Comparison of ENCODE assay signal across 1 cellular context in the genomic region with DNA sequence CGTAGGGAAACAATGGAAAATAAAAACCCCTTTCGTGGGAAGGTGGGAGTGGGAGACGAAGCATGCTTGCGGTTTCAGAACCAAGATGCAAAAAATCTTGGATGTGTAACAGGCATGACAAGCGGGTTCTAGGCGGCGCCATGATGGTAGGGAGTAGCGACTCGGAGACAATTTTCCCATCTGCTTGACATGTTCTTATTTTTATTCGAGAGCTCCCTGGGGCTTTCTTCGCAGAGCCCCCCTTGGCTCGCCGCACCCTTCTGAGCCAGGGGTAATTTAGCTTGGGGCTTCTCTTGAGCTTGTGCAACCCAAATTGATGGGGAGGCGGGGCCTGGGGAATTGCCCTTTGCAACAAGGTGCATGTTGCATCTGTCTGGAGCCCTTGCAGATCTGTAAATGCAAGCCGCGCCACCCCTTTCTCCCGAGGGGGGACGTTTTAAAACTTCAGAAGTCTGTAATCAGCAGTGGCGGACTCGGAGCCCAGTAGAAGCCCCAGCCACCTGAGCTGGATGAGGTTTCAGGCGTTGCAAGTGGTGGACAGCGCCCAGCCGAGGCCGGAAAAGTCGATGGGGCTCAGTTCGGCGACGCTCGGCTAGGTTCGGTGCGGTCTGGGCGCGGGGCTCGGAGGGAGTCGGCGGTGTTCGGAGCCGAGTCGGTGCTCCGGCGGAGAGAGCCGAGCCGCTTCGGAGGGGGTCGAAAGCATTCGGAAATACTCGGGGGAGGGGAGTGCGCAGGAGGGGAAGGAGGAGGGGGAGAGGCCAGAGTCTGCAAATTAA.
TF ChIP-seq lines count a peak whose summit lies in the region.

No MANE protein-coding gene starts in this region.

TF ChIP-seq in HepG2, 621 proteins besides CTCF, POLR2A, EP300 and RAD21 (continued from another document and continues in another):
- no peak for TF ChIP-seq KDM3A (CRISPR knock-in tag; IDR thresholded peaks at IDR 0.05; ENCODE audit: low read depth)
- TF ChIP-seq SP1 (IDR thresholded peaks at IDR 0.05), result no peak
- TF ChIP-seq SP1 (CRISPR knock-in tag; IDR thresholded peaks at IDR 0.05), result peak; percentile 29; the same call in 1 of the 2 replicates
- no peak for TF ChIP-seq RAD51 (IDR thresholded peaks at IDR 0.05; ENCODE audit: borderline replicate concordance)
- TF ChIP-seq, protein P1, sequence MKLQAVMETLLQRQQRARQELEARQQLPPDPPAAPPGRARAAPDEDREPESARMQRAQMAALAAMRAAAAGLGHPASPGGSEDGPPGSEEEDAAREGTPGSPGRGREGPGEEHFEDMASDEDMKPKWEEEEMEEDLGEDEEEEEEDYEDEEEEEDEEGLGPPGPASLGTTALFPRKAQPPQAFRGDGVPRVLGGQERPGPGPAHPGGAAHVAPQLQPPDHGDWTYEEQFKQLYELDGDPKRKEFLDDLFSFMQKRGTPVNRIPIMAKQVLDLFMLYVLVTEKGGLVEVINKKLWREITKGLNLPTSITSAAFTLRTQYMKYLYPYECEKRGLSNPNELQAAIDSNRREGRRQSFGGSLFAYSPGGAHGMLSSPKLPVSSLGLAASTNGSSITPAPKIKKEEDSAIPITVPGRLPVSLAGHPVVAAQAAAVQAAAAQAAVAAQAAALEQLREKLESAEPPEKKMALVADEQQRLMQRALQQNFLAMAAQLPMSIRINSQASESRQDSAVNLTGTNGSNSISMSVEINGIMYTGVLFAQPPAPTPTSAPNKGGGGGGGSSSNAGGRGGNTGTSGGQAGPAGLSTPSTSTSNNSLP (IDR thresholded peaks at IDR 0.05; ENCODE audit: low read depth, low read length), result no peak
- peak; percentile 77; the same call in 1 of the 2 replicates for TF ChIP-seq YEATS2 (CRISPR knock-in tag; IDR thresholded peaks at IDR 0.05; ENCODE audit: borderline replicate concordance)
- TF ChIP-seq DMAP1 (CRISPR knock-in tag; IDR thresholded peaks at IDR 0.05), result no peak; the same call in 1 of the 2 replicates
- TF ChIP-seq, protein P2, sequence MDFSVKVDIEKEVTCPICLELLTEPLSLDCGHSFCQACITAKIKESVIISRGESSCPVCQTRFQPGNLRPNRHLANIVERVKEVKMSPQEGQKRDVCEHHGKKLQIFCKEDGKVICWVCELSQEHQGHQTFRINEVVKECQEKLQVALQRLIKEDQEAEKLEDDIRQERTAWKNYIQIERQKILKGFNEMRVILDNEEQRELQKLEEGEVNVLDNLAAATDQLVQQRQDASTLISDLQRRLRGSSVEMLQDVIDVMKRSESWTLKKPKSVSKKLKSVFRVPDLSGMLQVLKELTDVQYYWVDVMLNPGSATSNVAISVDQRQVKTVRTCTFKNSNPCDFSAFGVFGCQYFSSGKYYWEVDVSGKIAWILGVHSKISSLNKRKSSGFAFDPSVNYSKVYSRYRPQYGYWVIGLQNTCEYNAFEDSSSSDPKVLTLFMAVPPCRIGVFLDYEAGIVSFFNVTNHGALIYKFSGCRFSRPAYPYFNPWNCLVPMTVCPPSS (IDR thresholded peaks at IDR 0.05), result no peak
- TF ChIP-seq, protein P3, sequence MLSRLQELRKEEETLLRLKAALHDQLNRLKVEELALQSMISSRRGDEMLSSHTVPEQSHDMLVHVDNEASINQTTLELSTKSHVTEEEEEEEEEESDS (CRISPR knock-in tag; IDR thresholded peaks at IDR 0.05; ENCODE audit: borderline replicate concordance), result no peak
- TF ChIP-seq, protein P4, sequence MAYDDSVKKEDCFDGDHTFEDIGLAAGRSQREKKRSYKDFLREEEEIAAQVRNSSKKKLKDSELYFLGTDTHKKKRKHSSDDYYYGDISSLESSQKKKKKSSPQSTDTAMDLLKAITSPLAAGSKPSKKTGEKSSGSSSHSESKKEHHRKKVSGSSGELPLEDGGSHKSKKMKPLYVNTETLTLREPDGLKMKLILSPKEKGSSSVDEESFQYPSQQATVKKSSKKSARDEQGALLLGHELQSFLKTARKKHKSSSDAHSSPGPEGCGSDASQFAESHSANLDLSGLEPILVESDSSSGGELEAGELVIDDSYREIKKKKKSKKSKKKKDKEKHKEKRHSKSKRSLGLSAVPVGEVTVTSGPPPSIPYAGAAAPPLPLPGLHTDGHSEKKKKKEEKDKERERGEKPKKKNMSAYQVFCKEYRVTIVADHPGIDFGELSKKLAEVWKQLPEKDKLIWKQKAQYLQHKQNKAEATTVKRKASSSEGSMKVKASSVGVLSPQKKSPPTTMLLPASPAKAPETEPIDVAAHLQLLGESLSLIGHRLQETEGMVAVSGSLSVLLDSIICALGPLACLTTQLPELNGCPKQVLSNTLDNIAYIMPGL (CRISPR knock-in tag; IDR thresholded peaks at IDR 0.05; ENCODE audit: borderline replicate concordance in 1 of 2, low read depth in 1 of 2), result no peak
- no peak for TF ChIP-seq ATF7-NPFF (CRISPR knock-in tag; IDR thresholded peaks at IDR 0.05; ENCODE audit: low read depth)
- TF ChIP-seq, protein P5, sequence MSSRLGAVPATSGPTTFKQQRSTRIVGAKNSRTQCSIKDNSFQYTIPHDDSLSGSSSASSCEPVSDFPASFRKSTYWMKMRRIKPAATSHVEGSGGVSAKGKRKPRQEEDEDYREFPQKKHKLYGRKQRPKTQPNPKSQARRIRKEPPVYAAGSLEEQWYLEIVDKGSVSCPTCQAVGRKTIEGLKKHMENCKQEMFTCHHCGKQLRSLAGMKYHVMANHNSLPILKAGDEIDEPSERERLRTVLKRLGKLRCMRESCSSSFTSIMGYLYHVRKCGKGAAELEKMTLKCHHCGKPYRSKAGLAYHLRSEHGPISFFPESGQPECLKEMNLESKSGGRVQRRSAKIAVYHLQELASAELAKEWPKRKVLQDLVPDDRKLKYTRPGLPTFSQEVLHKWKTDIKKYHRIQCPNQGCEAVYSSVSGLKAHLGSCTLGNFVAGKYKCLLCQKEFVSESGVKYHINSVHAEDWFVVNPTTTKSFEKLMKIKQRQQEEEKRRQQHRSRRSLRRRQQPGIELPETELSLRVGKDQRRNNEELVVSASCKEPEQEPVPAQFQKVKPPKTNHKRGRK (CRISPR knock-in tag; IDR thresholded peaks at IDR 0.05), result no peak
- no peak for TF ChIP-seq TEAD3 (CRISPR knock-in tag; optimal IDR thresholded peaks at IDR 0.05; ENCODE audit: borderline replicate concordance)
- TF ChIP-seq ZBTB3 (CRISPR knock-in tag; IDR thresholded peaks at IDR 0.05; ENCODE audit: borderline replicate concordance, low read depth), result no peak
- peak; percentile 75 for TF ChIP-seq ZNF331 (CRISPR knock-in tag; IDR thresholded peaks at IDR 0.05)
- no peak for TF ChIP-seq ZFP1 (CRISPR knock-in tag; IDR thresholded peaks at IDR 0.05)
- TF ChIP-seq FOXK1 (CRISPR knock-in tag; IDR thresholded peaks at IDR 0.05; ENCODE audit: borderline replicate concordance, low read depth), result 0 out of 2 replicates have a peak, but pooled peaks have one; percentile 27
- TF ChIP-seq, protein P6, sequence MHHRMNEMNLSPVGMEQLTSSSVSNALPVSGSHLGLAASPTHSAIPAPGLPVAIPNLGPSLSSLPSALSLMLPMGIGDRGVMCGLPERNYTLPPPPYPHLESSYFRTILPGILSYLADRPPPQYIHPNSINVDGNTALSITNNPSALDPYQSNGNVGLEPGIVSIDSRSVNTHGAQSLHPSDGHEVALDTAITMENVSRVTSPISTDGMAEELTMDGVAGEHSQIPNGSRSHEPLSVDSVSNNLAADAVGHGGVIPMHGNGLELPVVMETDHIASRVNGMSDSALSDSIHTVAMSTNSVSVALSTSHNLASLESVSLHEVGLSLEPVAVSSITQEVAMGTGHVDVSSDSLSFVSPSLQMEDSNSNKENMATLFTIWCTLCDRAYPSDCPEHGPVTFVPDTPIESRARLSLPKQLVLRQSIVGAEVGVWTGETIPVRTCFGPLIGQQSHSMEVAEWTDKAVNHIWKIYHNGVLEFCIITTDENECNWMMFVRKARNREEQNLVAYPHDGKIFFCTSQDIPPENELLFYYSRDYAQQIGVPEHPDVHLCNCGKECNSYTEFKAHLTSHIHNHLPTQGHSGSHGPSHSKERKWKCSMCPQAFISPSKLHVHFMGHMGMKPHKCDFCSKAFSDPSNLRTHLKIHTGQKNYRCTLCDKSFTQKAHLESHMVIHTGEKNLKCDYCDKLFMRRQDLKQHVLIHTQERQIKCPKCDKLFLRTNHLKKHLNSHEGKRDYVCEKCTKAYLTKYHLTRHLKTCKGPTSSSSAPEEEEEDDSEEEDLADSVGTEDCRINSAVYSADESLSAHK (CRISPR knock-in tag; IDR thresholded peaks at IDR 0.05; ENCODE audit: borderline replicate concordance), result no peak
- TF ChIP-seq, protein P7, sequence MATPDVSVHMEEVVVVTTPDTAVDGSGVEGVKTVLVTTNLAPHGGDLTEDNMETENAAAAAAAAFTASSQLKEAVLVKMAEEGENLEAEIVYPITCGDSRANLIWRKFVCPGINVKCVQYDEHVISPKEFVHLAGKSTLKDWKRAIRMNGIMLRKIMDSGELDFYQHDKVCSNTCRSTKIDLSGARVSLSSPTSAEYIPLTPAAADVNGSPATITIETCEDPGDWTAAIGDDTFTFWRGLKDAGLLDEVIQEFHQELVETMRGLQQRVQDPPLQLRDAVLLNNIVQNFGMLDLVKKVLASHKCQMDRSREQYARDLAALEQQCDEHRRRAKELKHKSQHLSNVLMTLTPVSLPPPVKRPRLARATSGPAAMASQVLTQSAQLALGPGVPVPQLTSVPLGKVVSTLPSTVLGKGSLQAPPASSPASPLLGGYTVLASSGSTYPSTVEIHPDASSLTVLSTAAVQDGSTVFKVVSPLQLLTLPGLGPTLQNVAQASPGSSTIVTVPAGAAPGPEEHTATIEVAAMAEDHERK (CRISPR knock-in tag; IDR thresholded peaks at IDR 0.05; ENCODE audit: low read depth), result no peak
- no peak for TF ChIP-seq SUZ12 (IDR thresholded peaks at IDR 0.05; ENCODE audit: low read depth, low read length)
- no peak for TF ChIP-seq ELF1 (CRISPR knock-in tag; IDR thresholded peaks at IDR 0.05)
- TF ChIP-seq, protein P8, sequence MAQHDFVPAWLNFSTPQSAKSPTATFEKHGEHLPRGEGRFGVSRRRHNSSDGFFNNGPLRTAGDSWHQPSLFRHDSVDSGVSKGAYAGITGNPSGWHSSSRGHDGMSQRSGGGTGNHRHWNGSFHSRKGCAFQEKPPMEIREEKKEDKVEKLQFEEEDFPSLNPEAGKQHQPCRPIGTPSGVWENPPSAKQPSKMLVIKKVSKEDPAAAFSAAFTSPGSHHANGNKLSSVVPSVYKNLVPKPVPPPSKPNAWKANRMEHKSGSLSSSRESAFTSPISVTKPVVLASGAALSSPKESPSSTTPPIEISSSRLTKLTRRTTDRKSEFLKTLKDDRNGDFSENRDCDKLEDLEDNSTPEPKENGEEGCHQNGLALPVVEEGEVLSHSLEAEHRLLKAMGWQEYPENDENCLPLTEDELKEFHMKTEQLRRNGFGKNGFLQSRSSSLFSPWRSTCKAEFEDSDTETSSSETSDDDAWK (CRISPR knock-in tag; IDR thresholded peaks at IDR 0.05), result no peak
- peak; percentile 53; the same call in 1 of the 2 replicates for TF ChIP-seq ZZZ3 (CRISPR knock-in tag; IDR thresholded peaks at IDR 0.05; ENCODE audit: borderline replicate concordance)
- peak; percentile 71 for TF ChIP-seq ONECUT2 (CRISPR knock-in tag; IDR thresholded peaks at IDR 0.05)
- TF ChIP-seq FOSL1 (CRISPR knock-in tag; IDR thresholded peaks at IDR 0.05; ENCODE audit: borderline replicate concordance), result no peak
- TF ChIP-seq, protein P9, sequence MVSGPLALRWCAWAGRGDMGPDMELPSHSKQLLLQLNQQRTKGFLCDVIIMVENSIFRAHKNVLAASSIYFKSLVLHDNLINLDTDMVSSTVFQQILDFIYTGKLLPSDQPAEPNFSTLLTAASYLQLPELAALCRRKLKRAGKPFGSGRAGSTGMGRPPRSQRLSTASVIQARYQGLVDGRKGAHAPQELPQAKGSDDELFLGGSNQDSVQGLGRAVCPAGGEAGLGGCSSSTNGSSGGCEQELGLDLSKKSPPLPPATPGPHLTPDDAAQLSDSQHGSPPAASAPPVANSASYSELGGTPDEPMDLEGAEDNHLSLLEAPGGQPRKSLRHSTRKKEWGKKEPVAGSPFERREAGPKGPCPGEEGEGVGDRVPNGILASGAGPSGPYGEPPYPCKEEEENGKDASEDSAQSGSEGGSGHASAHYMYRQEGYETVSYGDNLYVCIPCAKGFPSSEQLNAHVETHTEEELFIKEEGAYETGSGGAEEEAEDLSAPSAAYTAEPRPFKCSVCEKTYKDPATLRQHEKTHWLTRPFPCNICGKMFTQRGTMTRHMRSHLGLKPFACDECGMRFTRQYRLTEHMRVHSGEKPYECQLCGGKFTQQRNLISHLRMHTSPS (CRISPR knock-in tag; IDR thresholded peaks at IDR 0.05; ENCODE audit: low read depth), result no peak
- no peak for TF ChIP-seq ZNF441 (CRISPR knock-in tag; IDR thresholded peaks at IDR 0.05; ENCODE audit: borderline replicate concordance)
- TF ChIP-seq KLF9 (CRISPR knock-in tag; IDR thresholded peaks at IDR 0.05; ENCODE audit: low read depth), result no peak
- no peak for TF ChIP-seq TARDBP (CRISPR knock-in tag; IDR thresholded peaks at IDR 0.05)
- TF ChIP-seq ZNF468 (CRISPR knock-in tag; IDR thresholded peaks at IDR 0.05), result no peak
- no peak for TF ChIP-seq ZNF263 (CRISPR knock-in tag; IDR thresholded peaks at IDR 0.05)
- TF ChIP-seq NR1H2 (CRISPR knock-in tag; IDR thresholded peaks at IDR 0.05; ENCODE audit: borderline replicate concordance, low read depth), result no peak
- no peak; the same call in 1 of the 2 replicates for TF ChIP-seq ZNF766 (CRISPR knock-in tag; IDR thresholded peaks at IDR 0.05; ENCODE audit: borderline replicate concordance)
- TF ChIP-seq ZNF460 (CRISPR knock-in tag; IDR thresholded peaks at IDR 0.05; ENCODE audit: borderline replicate concordance), result no peak
- TF ChIP-seq, protein P10, sequence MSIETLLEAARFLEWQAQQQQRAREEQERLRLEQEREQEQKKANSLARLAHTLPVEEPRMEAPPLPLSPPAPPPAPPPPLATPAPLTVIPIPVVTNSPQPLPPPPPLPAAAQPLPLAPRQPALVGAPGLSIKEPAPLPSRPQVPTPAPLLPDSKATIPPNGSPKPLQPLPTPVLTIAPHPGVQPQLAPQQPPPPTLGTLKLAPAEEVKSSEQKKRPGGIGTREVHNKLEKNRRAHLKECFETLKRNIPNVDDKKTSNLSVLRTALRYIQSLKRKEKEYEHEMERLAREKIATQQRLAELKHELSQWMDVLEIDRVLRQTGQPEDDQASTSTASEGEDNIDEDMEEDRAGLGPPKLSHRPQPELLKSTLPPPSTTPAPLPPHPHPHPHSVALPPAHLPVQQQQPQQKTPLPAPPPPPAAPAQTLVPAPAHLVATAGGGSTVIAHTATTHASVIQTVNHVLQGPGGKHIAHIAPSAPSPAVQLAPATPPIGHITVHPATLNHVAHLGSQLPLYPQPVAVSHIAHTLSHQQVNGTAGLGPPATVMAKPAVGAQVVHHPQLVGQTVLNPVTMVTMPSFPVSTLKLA (IDR thresholded peaks at IDR 0.05), result peak; percentile 36; the same call in 1 of the 2 replicates
- TF ChIP-seq FOXC1 (CRISPR knock-in tag; IDR thresholded peaks at IDR 0.05; ENCODE audit: borderline replicate concordance), result no peak
- TF ChIP-seq CEBPG (CRISPR knock-in tag; IDR thresholded peaks at IDR 0.05), result no peak
- no peak for TF ChIP-seq NFE2 (CRISPR knock-in tag; IDR thresholded peaks at IDR 0.05)
- TF ChIP-seq AHR (CRISPR knock-in tag; IDR thresholded peaks at IDR 0.05), result no peak
- TF ChIP-seq EHMT2 (IDR thresholded peaks at IDR 0.05; ENCODE audit: borderline replicate concordance, low read depth, low read length), result peak; percentile 80
- TF ChIP-seq RELA (CRISPR knock-in tag; IDR thresholded peaks at IDR 0.05), result no peak
- TF ChIP-seq NAIF1 (CRISPR knock-in tag; IDR thresholded peaks at IDR 0.05; ENCODE audit: borderline replicate concordance), result no peak
- no peak for TF ChIP-seq THYN1 (CRISPR knock-in tag; IDR thresholded peaks at IDR 0.05; ENCODE audit: borderline replicate concordance, low read depth)
